26 cellular contexts compared by ENCODE assay signal in genomic region chr11:23181022-23181807, GRCh38.
"Had no signal": no experiment of that assay in that cellular context is flagged by ENCODE, and none has a peak within 500 bp of the region (broad histone marks: within the 10 kb centered on the region; RNA-seq: fewer than 3 reads in every experiment).

No MANE protein-coding gene starts in this region.

- H3K36me3 Mint-ChIP-seq: activated naive CD8-positive, alpha-beta T cell treated with anti-CD3 and anti-CD28 coated beads for 36 hours; mesothelial cell of epicardium; type B pancreatic cell had no signal

- DNase-seq: activated CD4-positive, alpha-beta T cell treated with anti-CD3 and anti-CD28 coated beads for 1 hour; activated CD4-positive, alpha-beta T cell treated with anti-CD3 and anti-CD28 coated beads, Interleukin-2, amount 50 U/mL, for 1 hour; activated naive CD4-positive, alpha-beta T cell; activated naive CD8-positive, alpha-beta T cell treated with anti-CD3 and anti-CD28 coated beads for 36 hours; activated T-cell treated with anti-CD3 and anti-CD28 coated beads, Interleukin-2, amount 50 U/mL, for 24 hours; effector memory CD4-positive, alpha-beta T cell; glutamatergic neuron; hippocampal formation; left ventricle myocardium superior; mammary epithelial cell; nucleus accumbens; small intestine; stimulated activated CD4-positive, alpha-beta T cell treated with anti-CD3 and anti-CD28 coated beads, Interleukin-2, amount 100 ng/mL, for 48 hours; stimulated activated CD8-positive, alpha-beta memory T cell treated with anti-CD3 and anti-CD28 coated beads, Interleukin-4, amount 100 ng/mL, for 48 hours; stimulated activated naive CD4-positive, alpha-beta T cell had no signal

- H3K27ac ChIP-seq: breast epithelium, esophagus muscularis mucosa, parathyroid adenoma, thoracic aorta, vagina had no signal

- H3K9me3 ChIP-seq: breast epithelium, esophagus muscularis mucosa, thoracic aorta, vagina had no signal

- H3K36me3 ChIP-seq: breast epithelium, esophagus muscularis mucosa, thoracic aorta, vagina had no signal

- H3K9me3 Mint-ChIP-seq: activated naive CD8-positive, alpha-beta T cell treated with anti-CD3 and anti-CD28 coated beads for 36 hours; activated T-helper 17 cell treated with anti-CD3 and anti-CD28 coated beads, Interleukin-2, amount 50 U/mL, for 72 hours; mesothelial cell of epicardium; nephron; type B pancreatic cell had no signal

- H3K79me2 ChIP-seq: parathyroid adenoma had no signal

- H3K27me3 Mint-ChIP-seq: activated naive CD8-positive, alpha-beta T cell treated with anti-CD3 and anti-CD28 coated beads for 36 hours; activated T-cell treated with anti-CD3 and anti-CD28 coated beads, Interleukin-2, amount 50 U/mL, for 24 hours; activated T-helper 17 cell treated with anti-CD3 and anti-CD28 coated beads, Interleukin-2, amount 50 U/mL, for 72 hours; central memory CD8-positive, alpha-beta T cell; type B pancreatic cell had no signal

- H3K27me3 ChIP-seq: breast epithelium, esophagus muscularis mucosa, vagina had no signal

- H3K9ac ChIP-seq: parathyroid adenoma had no signal

- H3K4me1 ChIP-seq: breast epithelium, esophagus muscularis mucosa, parathyroid adenoma, vagina had no signal

- ATAC-seq: activated T-helper 17 cell treated with anti-CD3 and anti-CD28 coated beads, Interleukin-2, amount 50 U/mL, for 72 hours; left ventricle myocardium superior; sciatic nerve had no signal

- H3K4me3 Mint-ChIP-seq: activated naive CD8-positive, alpha-beta T cell treated with anti-CD3 and anti-CD28 coated beads for 36 hours; activated T-cell treated with anti-CD3 and anti-CD28 coated beads, Interleukin-2, amount 50 U/mL, for 24 hours; activated T-helper 17 cell treated with anti-CD3 and anti-CD28 coated beads, Interleukin-2, amount 50 U/mL, for 72 hours; central memory CD8-positive, alpha-beta T cell; mesothelial cell of epicardium; nephron; type B pancreatic cell had no signal

- H3K4me3 ChIP-seq: breast epithelium, esophagus muscularis mucosa, thoracic aorta, vagina had no signal

- H3K27ac Mint-ChIP-seq: activated naive CD8-positive, alpha-beta T cell treated with anti-CD3 and anti-CD28 coated beads for 36 hours; activated T-cell treated with anti-CD3 and anti-CD28 coated beads, Interleukin-2, amount 50 U/mL, for 24 hours; activated T-helper 17 cell treated with anti-CD3 and anti-CD28 coated beads, Interleukin-2, amount 50 U/mL, for 72 hours; mesothelial cell of epicardium; nephron; type B pancreatic cell had no signal

- H3K4me1 Mint-ChIP-seq: activated naive CD8-positive, alpha-beta T cell treated with anti-CD3 and anti-CD28 coated beads for 36 hours; activated T-helper 17 cell treated with anti-CD3 and anti-CD28 coated beads, Interleukin-2, amount 50 U/mL, for 72 hours; central memory CD8-positive, alpha-beta T cell; mesothelial cell of epicardium; nephron had no signal

- H2AFZ ChIP-seq: parathyroid adenoma had no signal
